Comparison of ENCODE assay signal across 36 cellular contexts in genomic region chr17:62319846-62320245, GRCh38.
"Had no signal": no experiment of that assay in that cellular context is flagged by ENCODE, and none has a peak within 500 bp of the region (broad histone marks: within the 10 kb centered on the region; RNA-seq: fewer than 3 reads in every experiment).

No MANE protein-coding gene starts in this region.

- H3K36me3 ChIP-seq: adrenal gland, cardiac muscle cell had no signal

- H3K27ac Mint-ChIP-seq: activated B cell treated with CpG ODN at 0.5 μM for 24 hours; activated CD4-positive, alpha-beta memory T cell treated with anti-CD3 and anti-CD28 coated beads for 36 hours; activated CD4-positive, alpha-beta T cell treated with anti-CD3 and anti-CD28 coated beads, Interleukin-2, amount 10 ng/mL, durations not matched to agents 24 days and 14 days; activated CD8-positive, alpha-beta T cell treated with anti-CD3 and anti-CD28 coated beads for 36 hours; activated naive CD4-positive, alpha-beta T cell treated with anti-CD3 and anti-CD28 coated beads for 36 hours; activated naive CD4-positive, alpha-beta T cell treated with anti-CD3 and anti-CD28 coated beads, Interleukin-2, amount 50 U/mL, for 72 hours; activated naive CD8-positive, alpha-beta T cell treated with anti-CD3 and anti-CD28 coated beads for 36 hours; activated T-cell treated with anti-CD3 and anti-CD28 coated beads, Interleukin-2, amount 50 U/mL, for 72 hours; activated T-helper 1 cell treated with anti-CD3 and anti-CD28 coated beads, Interleukin-12 subunit alpha, Interleukin-12 subunit beta, Interleukin-2, Interleukin-4 antibody, amounts not matched to agents 30 ng/mL and 10 ng/mL and 1 ng/mL, durations not matched to agents 14 hours and 24 hours and 36 hours; activated T-helper 17 cell treated with anti-CD3 and anti-CD28 coated beads, Interleukin-2, amount 50 U/mL, for 72 hours; brain; T-helper 2 cell treated with Interferon-gamma antibody and Interleukin-4, amounts not matched to agents 5 μg/mL and 100 μg/mL, for 36 hours had no signal

- H3K9me3 ChIP-seq: adrenal gland had no signal

- ATAC-seq: activated CD8-positive, alpha-beta T cell treated with anti-CD3 and anti-CD28 coated beads for 36 hours; activated naive CD4-positive, alpha-beta T cell treated with anti-CD3 and anti-CD28 coated beads, Interleukin-2, amount 50 U/mL, for 72 hours; activated T-cell treated with anti-CD3 and anti-CD28 coated beads, Interleukin-2, amount 50 U/mL, for 4 hours; activated T-cell treated with anti-CD3 and anti-CD28 coated beads, Interleukin-2, amount 50 U/mL, for 72 hours; activated T-helper 17 cell treated with anti-CD3 and anti-CD28 coated beads, Interleukin-2, amount 50 U/mL, for 72 hours had no signal

- H3K9me3 Mint-ChIP-seq: activated B cell treated with CpG ODN at 0.5 μM for 24 hours; activated CD4-positive, alpha-beta memory T cell treated with anti-CD3 and anti-CD28 coated beads for 36 hours; activated CD4-positive, alpha-beta T cell treated with anti-CD3 and anti-CD28 coated beads, Interleukin-2, amount 10 ng/mL, durations not matched to agents 24 days and 14 days; activated CD8-positive, alpha-beta T cell treated with anti-CD3 and anti-CD28 coated beads for 36 hours; activated naive CD4-positive, alpha-beta T cell treated with anti-CD3 and anti-CD28 coated beads for 36 hours; activated naive CD4-positive, alpha-beta T cell treated with anti-CD3 and anti-CD28 coated beads, Interleukin-2, amount 50 U/mL, for 72 hours; activated naive CD8-positive, alpha-beta T cell treated with anti-CD3 and anti-CD28 coated beads for 36 hours; activated T-cell treated with anti-CD3 and anti-CD28 coated beads, Interleukin-2, amount 50 U/mL, for 4 hours; activated T-cell treated with anti-CD3 and anti-CD28 coated beads, Interleukin-2, amount 50 U/mL, for 72 hours; activated T-helper 1 cell treated with anti-CD3 and anti-CD28 coated beads, Interleukin-12 subunit alpha, Interleukin-12 subunit beta, Interleukin-2, Interleukin-4 antibody, amounts not matched to agents 30 ng/mL and 10 ng/mL and 1 ng/mL, durations not matched to agents 14 hours and 24 hours and 36 hours; activated T-helper 17 cell treated with anti-CD3 and anti-CD28 coated beads, Interleukin-2, amount 50 U/mL, for 72 hours; central memory CD8-positive, alpha-beta T cell; T-helper 2 cell treated with Interferon-gamma antibody and Interleukin-4, amounts not matched to agents 5 μg/mL and 100 μg/mL, for 36 hours had no signal

- H3K27ac ChIP-seq: adrenal gland, cardiac muscle cell, VCaP had no signal

- H3K36me3 Mint-ChIP-seq: activated CD4-positive, alpha-beta memory T cell treated with anti-CD3 and anti-CD28 coated beads for 36 hours; activated naive CD4-positive, alpha-beta T cell treated with anti-CD3 and anti-CD28 coated beads, Interleukin-2, amount 50 U/mL, for 72 hours; activated naive CD8-positive, alpha-beta T cell treated with anti-CD3 and anti-CD28 coated beads for 36 hours; brain had no signal

- H3K4me3 Mint-ChIP-seq: activated B cell treated with CpG ODN at 0.5 μM for 24 hours; activated CD4-positive, alpha-beta memory T cell treated with anti-CD3 and anti-CD28 coated beads for 36 hours; activated CD4-positive, alpha-beta T cell treated with anti-CD3 and anti-CD28 coated beads, Interleukin-2, amount 10 ng/mL, durations not matched to agents 24 days and 14 days; activated CD8-positive, alpha-beta T cell treated with anti-CD3 and anti-CD28 coated beads for 36 hours; activated naive CD4-positive, alpha-beta T cell treated with anti-CD3 and anti-CD28 coated beads for 36 hours; activated naive CD8-positive, alpha-beta T cell treated with anti-CD3 and anti-CD28 coated beads for 36 hours; activated T-cell treated with anti-CD3 and anti-CD28 coated beads, Interleukin-2, amount 50 U/mL, for 4 hours; activated T-cell treated with anti-CD3 and anti-CD28 coated beads, Interleukin-2, amount 50 U/mL, for 72 hours; activated T-helper 1 cell treated with anti-CD3 and anti-CD28 coated beads, Interleukin-12 subunit alpha, Interleukin-12 subunit beta, Interleukin-2, Interleukin-4 antibody, amounts not matched to agents 30 ng/mL and 10 ng/mL and 1 ng/mL, durations not matched to agents 14 hours and 24 hours and 36 hours; activated T-helper 17 cell treated with anti-CD3 and anti-CD28 coated beads, Interleukin-2, amount 50 U/mL, for 72 hours; brain; central memory CD8-positive, alpha-beta T cell; T-helper 2 cell treated with Interferon-gamma antibody and Interleukin-4, amounts not matched to agents 5 μg/mL and 100 μg/mL, for 36 hours had no signal

- FAIRE-seq: bronchial epithelial cell, TTC549 had no signal

- H3K27me3 ChIP-seq: adrenal gland had no signal

- H3K4me1 Mint-ChIP-seq: activated B cell treated with CpG ODN at 0.5 μM for 24 hours; activated CD4-positive, alpha-beta T cell treated with anti-CD3 and anti-CD28 coated beads, Interleukin-2, amount 10 ng/mL, durations not matched to agents 24 days and 14 days; activated naive CD8-positive, alpha-beta T cell treated with anti-CD3 and anti-CD28 coated beads for 36 hours; activated T-helper 17 cell treated with anti-CD3 and anti-CD28 coated beads, Interleukin-2, amount 50 U/mL, for 72 hours; brain; central memory CD8-positive, alpha-beta T cell had no signal

- DNase-seq: activated B cell treated with CpG ODN at 0.5 μM for 24 hours; activated CD4-positive, alpha-beta memory T cell treated with anti-CD3 and anti-CD28 coated beads for 36 hours; activated CD4-positive, alpha-beta T cell treated with anti-CD3 and anti-CD28 coated beads for 4 hours; activated CD4-positive, alpha-beta T cell treated with anti-CD3 and anti-CD28 coated beads, Interleukin-2, amount 10 ng/mL, durations not matched to agents 24 days and 14 days; activated CD4-positive, alpha-beta T cell treated with anti-CD3 and anti-CD28 coated beads, Interleukin-2, amount 50 U/mL, for 1 hour; activated CD4-positive, alpha-beta T cell treated with anti-CD3 and anti-CD28 coated beads, Interleukin-2, amount 50 U/mL, for 4 hours; activated CD4-positive, CD25-positive, alpha-beta regulatory T cell treated with anti-CD3 and anti-CD28 coated beads, Interleukin-2, amount 50 U/mL, for 72 hours; activated CD8-positive, alpha-beta memory T cell treated with anti-CD3 and anti-CD28 coated beads, Interleukin-2, amount 50 U/mL, for 4 hours; activated CD8-positive, alpha-beta T cell treated with anti-CD3 and anti-CD28 coated beads for 36 hours; activated effector memory CD4-positive, alpha-beta T cell treated with anti-CD3 and anti-CD28 coated beads, Interleukin-2, amount 50 U/mL, for 16 hours; activated gamma-delta T cell treated with Interleukin-2 at 50 U/mL for 16 hours; activated naive CD4-positive, alpha-beta T cell; activated naive CD4-positive, alpha-beta T cell treated with anti-CD3 and anti-CD28 coated beads for 36 hours; activated naive CD4-positive, alpha-beta T cell treated with anti-CD3 and anti-CD28 coated beads, Interleukin-2, amount 50 U/mL, for 16 hours; activated naive CD8-positive, alpha-beta T cell treated with anti-CD3 and anti-CD28 coated beads for 36 hours; activated T-cell treated with anti-CD3 and anti-CD28 coated beads for 4 hours; activated T-cell treated with anti-CD3 and anti-CD28 coated beads, Interleukin-2, amount 50 U/mL, for 1 hour; activated T-cell treated with anti-CD3 and anti-CD28 coated beads, Interleukin-2, amount 50 U/mL, for 4 hours; activated T-cell treated with anti-CD3 and anti-CD28 coated beads, Interleukin-2, amount 50 U/mL, for 72 hours; adrenal gland; amniotic stem cell; aorta; caudate nucleus; cerebellar nuclear complex; T-helper 2 cell; T-helper 9 cell had no signal

- H3K4me1 ChIP-seq: adrenal gland had no signal

- H3K4me3 ChIP-seq: adrenal gland, cardiac muscle cell had no signal
